In genomic region chr12:52242442-52243263, GRCh38 we compare ENCODE assay signal across 24 cellular contexts. TPM values are rescaled to one million over a fixed set of nuclear protein-coding genes. Genes with fewer than 3 reads are reported as not detected.
DNase-seq lines count a peak whose midpoint lies in the region; ATAC-seq and TF ChIP-seq lines count a peak whose summit lies in the region.
"Had no signal": no experiment of that assay in that cellular context is flagged by ENCODE, and none has a peak within 500 bp of the region (broad histone marks: within the 10 kb centered on the region; RNA-seq: fewer than 3 reads in every experiment).

No MANE protein-coding gene starts in this region.

- H3K27me3 ChIP-seq in HCT116 (ENCODE audit: insufficient read depth, low read length) (no peaks in the 10 kb centered on the region), mammary epithelial cell (ENCODE audit: insufficient read depth, low read length) (no peaks in the 10 kb centered on the region)
- H3K27me3 ChIP-seq: ovary had no signal

- H3K36me3 ChIP-seq in HCT116 (ENCODE audit: control insufficient read depth in 1 of 2, insufficient read depth in 2 of 2, low read length in 2 of 2) (no peaks in the 10 kb centered on the region), mammary epithelial cell (ENCODE audit: insufficient read depth, low read length) (peaks cover 74% of the 10 kb centered on the region)
- H3K36me3 ChIP-seq: ovary had no signal

- peak overlapping the region; percentile 66 for H3K9ac ChIP-seq in HCT116 (ENCODE audit: low read length)
- peak overlapping the region; percentile 17 for H3K9ac ChIP-seq in mammary epithelial cell (ENCODE audit: insufficient read depth, low read length)

- ATAC-seq in HCT116, result no peak
- no peak for ATAC-seq in activated CD4-positive, CD25-positive, alpha-beta regulatory T cell treated with anti-CD3 and anti-CD28 coated beads, Interleukin-2, amount 50 U/mL, for 24 hours
- no peak for ATAC-seq in GM19467 (IDR thresholded peaks at IDR 0.05; ENCODE audit: unreplicated experiment)
- no peak for ATAC-seq in activated CD4-positive, alpha-beta T cell treated with anti-CD3 and anti-CD28 coated beads for 36 hours
- ATAC-seq: WTC11 had no signal

- H3K4me3 ChIP-seq in HCT116 (replicated peaks in 1 of 2; ENCODE audit: low read depth in 1 of 2, low read length in 2 of 2) (no peak overlapping the region), mammary epithelial cell (replicated peaks in 1 of 3; ENCODE audit: insufficient read depth in 1 of 3, low read depth in 2 of 3, low read length in 3 of 3) (no peak overlapping the region)
- H3K4me3 ChIP-seq: ovary had no signal

- POLR2A ChIA-PET in HCT116 (lab: Charles Lee), result no interaction called here
- POLR2A ChIA-PET in activated CD4-positive, alpha-beta T cell treated with anti-CD3 and anti-CD28 coated beads for 36 hours (lab: Charles Lee), result no interaction called here

- peak overlapping the region; percentile 58 for H3K27ac ChIP-seq in C4-2B
- H3K27ac ChIP-seq in HCT116 (ENCODE audit: low read depth, low read length), result peak overlapping the region; percentile 68
- H3K27ac ChIP-seq in mammary epithelial cell (ENCODE audit: insufficient read depth, low read depth, low read length), result peak overlapping the region; percentile 29
- H3K27ac ChIP-seq: ovary had no signal

- RAD21 ChIA-PET in HCT116 (lab: Charles Lee; ENCODE audit: low non-redundant PET in 1 of 2, low total read pairs in 2 of 2, uncharacterized antibody in 2 of 2, unreplicated experiment in 2 of 2), result no interaction called here

- peaks cover 26% of the 10 kb centered on the region for H3K27me3 Mint-ChIP-seq in progenitor cell of endocrine pancreas
- H3K27me3 Mint-ChIP-seq in activated CD4-positive, alpha-beta T cell treated with anti-CD3 and anti-CD28 coated beads for 36 hours, result peaks cover 2% of the 10 kb centered on the region
- H3K27me3 Mint-ChIP-seq: CD4-positive, CD25-positive, alpha-beta regulatory T cell had no signal

- TF ChIP-seq CTCF in C4-2B (conservative IDR thresholded peaks at IDR 0.05), result no peak
- TF ChIP-seq CTCF in HCT116 (IDR thresholded peaks at IDR 0.05 in 2 of 3, conservative IDR thresholded peaks at IDR 0.05 in 1 of 3; ENCODE audit: borderline replicate concordance in 1 of 3, insufficient read depth in 1 of 3, low read depth in 2 of 3, low read length in 2 of 3), result no peak
- TF ChIP-seq CTCF in mammary epithelial cell (conservative IDR thresholded peaks at IDR 0.05 in 1 of 2, IDR thresholded peaks at IDR 0.05 in 1 of 2; ENCODE audit: extremely low read depth in 1 of 2, insufficient read depth in 1 of 2, low read depth in 1 of 2, low read length in 2 of 2), result no peak
- TF ChIP-seq CTCF in progenitor cell of endocrine pancreas (IDR thresholded peaks at IDR 0.05; ENCODE audit: unreplicated experiment), result no peak

- H3K4me3 Mint-ChIP-seq in progenitor cell of endocrine pancreas (ENCODE audit: low read depth), result no peak overlapping the region
- H3K4me3 Mint-ChIP-seq in activated CD4-positive, alpha-beta T cell treated with anti-CD3 and anti-CD28 coated beads for 36 hours, result no peak overlapping the region
- H3K4me3 Mint-ChIP-seq: CD4-positive, CD25-positive, alpha-beta regulatory T cell; H9; WTC11 had no signal

- no peaks in the 10 kb centered on the region for H3K9me3 Mint-ChIP-seq in progenitor cell of endocrine pancreas (ENCODE audit: low read depth)
- H3K9me3 Mint-ChIP-seq in activated CD4-positive, alpha-beta T cell treated with anti-CD3 and anti-CD28 coated beads for 36 hours (ENCODE audit: low read depth), result no peaks in the 10 kb centered on the region
- H3K9me3 Mint-ChIP-seq: activated T-helper 2 cell treated with anti-CD3 and anti-CD28 coated beads, Interferon-gamma antibody, Interleukin-2, Interleukin-4, amounts not matched to agents 10 μg/mL and 5 μg/mL and 100 μg/mL, durations not matched to agents 14 hours and 24 hours and 36 hours; CD4-positive, CD25-positive, alpha-beta regulatory T cell; H9; naive B cell; WTC11 had no signal

- 77% methylated on average over 11 of the region's 11 CpGs for WGBS in mammary epithelial cell (ENCODE audit: low coverage, missing lambda C conversion rate)

- TF ChIP-seq RAD21 in HCT116 (IDR thresholded peaks at IDR 0.05; ENCODE audit: low read depth), result no peak

- in situ Hi-C loops in mammary epithelial cell (cut with MboI; ENCODE audit: low sequenced_read_pairs in 2 of 2), result loop anchor here in 1 of 2 donors (10.0 kb wide), 1 partner anchor 632 kb away; no protein-coding TSS in a partner anchor

- no peak for DNase-seq in HCT116 (ENCODE audit: low read depth, low spot score)
- no peak for DNase-seq in mammary epithelial cell
- no peak for DNase-seq in progenitor cell of endocrine pancreas (ENCODE audit: low spot score, unreplicated experiment)
- no peak for DNase-seq in activated CD4-positive, alpha-beta T cell treated with anti-CD3 and anti-CD28 coated beads for 36 hours
- DNase-seq: CD4-positive, CD25-positive, alpha-beta regulatory T cell; effector memory CD4-positive, alpha-beta T cell; H9; head of caudate nucleus; MM.1S; naive B cell; NCI-H187 treated with DMSO at 0.1 percent for 48 hours; ovary; stimulated activated CD4-positive, alpha-beta T cell treated with anti-CD3 and anti-CD28 coated beads, Interleukin-4, amount 100 ng/mL, for 1 hour; T-helper 2 cell had no signal

- H2AFZ ChIP-seq in HCT116 (ENCODE audit: low read depth, low read length, poor library complexity, severe bottlenecking), result no peak overlapping the region
- H2AFZ ChIP-seq in mammary epithelial cell (ENCODE audit: low read depth, low read length), result no peak overlapping the region

- H3K9me3 ChIP-seq in HCT116 (ENCODE audit: control insufficient read depth in 1 of 2, insufficient read depth in 1 of 2, low read depth in 1 of 2, low read length in 2 of 2) (no peaks in the 10 kb centered on the region), mammary epithelial cell (replicated peaks; ENCODE audit: insufficient read depth, low read length) (no peaks in the 10 kb centered on the region)
- H3K9me3 ChIP-seq: ovary had no signal

- CTCF ChIA-PET in HCT116 (lab: Charles Lee), result interaction anchor here (0.8 to 3.5 kb wide), 5 partner anchors 10 to 86 kb away, joined by 3 to 21 read pairs (median 4); no protein-coding TSS in a partner anchor
- CTCF ChIA-PET in mammary epithelial cell (lab: Charles Lee; ENCODE audit: low non-redundant PET), result no interaction called here
- CTCF ChIA-PET in activated CD4-positive, alpha-beta T cell treated with anti-CD3 and anti-CD28 coated beads for 36 hours (lab: Charles Lee), result interaction anchor here (1.2 to 1.9 kb wide), 3 partner anchors 21 to 85 kb away, joined by 4 to 10 read pairs (median 5); partner anchors contain the start of gene KRT86

- intact Hi-C loops in HCT116 (cut with micrococcal nuclease) (no loop called here), mammary epithelial cell (cut with micrococcal nuclease) (no loop called here)
- intact Hi-C loops in activated CD4-positive, alpha-beta T cell treated with anti-CD3 and anti-CD28 coated beads for 36 hours (cut with DNase I, micrococcal nuclease), result no loop called here

- H3K27ac Mint-ChIP-seq in progenitor cell of endocrine pancreas, result peak overlapping the region; percentile 77
- H3K27ac Mint-ChIP-seq in activated CD4-positive, alpha-beta T cell treated with anti-CD3 and anti-CD28 coated beads for 36 hours, result no peak overlapping the region
- H3K27ac Mint-ChIP-seq: CD4-positive, CD25-positive, alpha-beta regulatory T cell; WTC11 had no signal

- H3K79me2 ChIP-seq in HCT116 (ENCODE audit: insufficient read depth, low read length), result no peaks in the 10 kb centered on the region
- peaks cover 30% of the 10 kb centered on the region for H3K79me2 ChIP-seq in mammary epithelial cell (ENCODE audit: insufficient read depth, low read length)

- peaks cover 41% of the 10 kb centered on the region for H3K4me1 Mint-ChIP-seq in progenitor cell of endocrine pancreas (ENCODE audit: low read depth)
- peaks cover 25% of the 10 kb centered on the region for H3K4me1 Mint-ChIP-seq in activated CD4-positive, alpha-beta T cell treated with anti-CD3 and anti-CD28 coated beads for 36 hours

- dilution Hi-C loops in mammary epithelial cell (cut with HindIII; ENCODE audit: low sequenced_read_pairs), result no loop called here

- no peak for TF ChIP-seq POLR2A in HCT116 (IDR thresholded peaks at IDR 0.05; ENCODE audit: borderline replicate concordance, extremely low read depth, insufficient read depth, insufficient read length)

- peak overlapping the region; percentile 88 for H3K4me2 ChIP-seq in HCT116 (ENCODE audit: low read length)
- no peak overlapping the region for H3K4me2 ChIP-seq in mammary epithelial cell (ENCODE audit: insufficient read depth, low read depth, low read length)

- H3K36me3 Mint-ChIP-seq in progenitor cell of endocrine pancreas (ENCODE audit: insufficient read depth), result no peaks in the 10 kb centered on the region
- H3K36me3 Mint-ChIP-seq in activated CD4-positive, alpha-beta T cell treated with anti-CD3 and anti-CD28 coated beads for 36 hours (ENCODE audit: low read depth), result no peaks in the 10 kb centered on the region
- H3K36me3 Mint-ChIP-seq: CD4-positive, CD25-positive, alpha-beta regulatory T cell; naive B cell; WTC11 had no signal

- H4K20me1 ChIP-seq in HCT116 (ENCODE audit: insufficient read depth) (no peaks in the 10 kb centered on the region), mammary epithelial cell (ENCODE audit: insufficient read depth, low read length) (peaks cover 18% of the 10 kb centered on the region)

- BruUV-seq in HCT116 (replicated peaks; lab: Mats Ljungman, UMichigan) (no TSS peak), mammary epithelial cell (replicated peaks; lab: Mats Ljungman, UMichigan) (TSS peak; percentile 59)

- H3K9me2 ChIP-seq in HCT116 (ENCODE audit: insufficient read depth), result no peaks in the 10 kb centered on the region

- peaks cover 50 to 91% of the 10 kb centered on the region in 2 experiments for H3K4me1 ChIP-seq in HCT116 (ENCODE audit: control insufficient read depth in 1 of 2, insufficient read depth in 2 of 2, low read length in 2 of 2)
- H3K4me1 ChIP-seq in mammary epithelial cell (ENCODE audit: insufficient read depth, low read length), result peaks cover 63% of the 10 kb centered on the region

RNA-seq across cellular contexts. Expression of gene KRT7, which starts 9.6 kb away (rescaled TPM):
- 72.6 TPM for total RNA-seq in HCT116 (2021; ENCODE audit: unreplicated experiment)
- polyA plus RNA-seq in HCT116 (2012), result 96.4 and 207 TPM in 2 replicates
- 1,000 to 10,000 TPM; 2,215 to 3,387 TPM for total RNA-seq in mammary epithelial cell
- 3,281 TPM for polyA plus RNA-seq in mammary epithelial cell
- polyA minus RNA-seq in mammary epithelial cell, result 4,390 TPM
- total RNA-seq in progenitor cell of endocrine pancreas, result 11.6 and 18.2 TPM in 2 replicates
- 1 to 10 TPM; 3.4 to 3.9 TPM for total RNA-seq in activated CD4-positive, alpha-beta T cell treated with anti-CD3 and anti-CD28 coated beads for 36 hours
- total RNA-seq: CD4-positive, CD25-positive, alpha-beta regulatory T cell; cerebellum; skeletal muscle tissue had no signal

RNA-seq across cellular contexts. Expression of gene KRT86, which starts 31.8 kb away (rescaled TPM):
- total RNA-seq in HCT116 (2021; ENCODE audit: unreplicated experiment) (1.5 TPM), mammary epithelial cell (10 to 100 TPM in 1 of 2 donors, 1 to 10 TPM in 1; 6.3 to 34.9 TPM), progenitor cell of endocrine pancreas (not detected in 2 replicates)
- 0.62 and 1.4 TPM in 2 replicates for polyA plus RNA-seq in HCT116 (2012)
- 8.6 TPM for polyA plus RNA-seq in mammary epithelial cell
- polyA minus RNA-seq in mammary epithelial cell, result 0.72 TPM
- total RNA-seq in activated CD4-positive, alpha-beta T cell treated with anti-CD3 and anti-CD28 coated beads for 36 hours, result not detected
- total RNA-seq: activated CD8-positive, alpha-beta memory T cell treated with anti-CD3 and anti-CD28 coated beads for 36 hours; CD4-positive, CD25-positive, alpha-beta regulatory T cell; cerebellum; H9; lung microvascular endothelial cell had no signal
- polyA plus RNA-seq: ovary had no signal

RNA-seq across cellular contexts. Expression of gene KRT81, which starts 48.7 kb away (rescaled TPM):
- total RNA-seq in HCT116 (2021; ENCODE audit: unreplicated experiment), result 0.84 TPM
- polyA plus RNA-seq in HCT116 (2012), result 1.1 and 2.3 TPM in 2 replicates
- 100 to 1,000 TPM; 176 to 903 TPM for total RNA-seq in mammary epithelial cell
- 90.5 TPM for polyA plus RNA-seq in mammary epithelial cell
- polyA minus RNA-seq in mammary epithelial cell, result 21.9 TPM
- not detected in 2 replicates for total RNA-seq in progenitor cell of endocrine pancreas
- not detected for total RNA-seq in activated CD4-positive, alpha-beta T cell treated with anti-CD3 and anti-CD28 coated beads for 36 hours
- total RNA-seq: activated CD8-positive, alpha-beta memory T cell treated with anti-CD3 and anti-CD28 coated beads for 36 hours; activated T-helper 2 cell treated with anti-CD3 and anti-CD28 coated beads, Interferon-gamma antibody, Interleukin-2, Interleukin-4, amounts not matched to agents 10 μg/mL and 5 μg/mL and 100 μg/mL, durations not matched to agents 14 hours and 24 hours and 36 hours; CD4-positive, CD25-positive, alpha-beta regulatory T cell; cerebellum; H9; lung microvascular endothelial cell; skeletal muscle tissue; subcutaneous adipose tissue had no signal
- polyA plus RNA-seq: CD4-positive, CD25-positive, alpha-beta regulatory T cell; ovary had no signal

RNA-seq across cellular contexts. Expression of gene KRT80, which starts 50.8 kb away (rescaled TPM):
- total RNA-seq in HCT116 (2021; ENCODE audit: unreplicated experiment) (8.8 TPM), mammary epithelial cell (1 to 10 TPM; 1.8 to 2.7 TPM), progenitor cell of endocrine pancreas (0.07 and 0.20 TPM in 2 replicates)
- 14.4 and 24.3 TPM in 2 replicates for polyA plus RNA-seq in HCT116 (2012)
- polyA plus RNA-seq in mammary epithelial cell, result 1.2 TPM
- not detected for polyA minus RNA-seq in mammary epithelial cell
- not detected for total RNA-seq in activated CD4-positive, alpha-beta T cell treated with anti-CD3 and anti-CD28 coated beads for 36 hours
- total RNA-seq: activated CD8-positive, alpha-beta memory T cell treated with anti-CD3 and anti-CD28 coated beads for 36 hours; activated T-helper 2 cell treated with anti-CD3 and anti-CD28 coated beads, Interferon-gamma antibody, Interleukin-2, Interleukin-4, amounts not matched to agents 10 μg/mL and 5 μg/mL and 100 μg/mL, durations not matched to agents 14 hours and 24 hours and 36 hours; CD4-positive, CD25-positive, alpha-beta regulatory T cell; cerebellum; H9; subcutaneous adipose tissue had no signal
- polyA plus RNA-seq: CD4-positive, CD25-positive, alpha-beta regulatory T cell had no signal

Comparison
In these comparisons a context has a peak if more than half of its experiments do, and no peak if none do; other contexts are left out.
1. RNA of gene KRT7, which starts 9.6 kb away (total RNA-seq): 2,215 to 3,387 TPM in mammary epithelial cell; 72.6 TPM in HCT116 (single experiment), 11.6 to 18.2 TPM in progenitor cell of endocrine pancreas and 3.4 to 3.9 TPM in activated CD4-positive, alpha-beta T cell treated with anti-CD3 and anti-CD28 coated beads for 36 hours; every median in the first group is over 10 times any median in the second.
2. RNA of gene KRT81, which starts 48.7 kb away (total RNA-seq): 176 to 903 TPM in mammary epithelial cell; 0.84 TPM in HCT116 (single experiment), not detected in progenitor cell of endocrine pancreas and not detected in activated CD4-positive, alpha-beta T cell treated with anti-CD3 and anti-CD28 coated beads for 36 hours; every median in the first group is over 10 times any median in the second.
3. Peak in every context shown above with its lines, with median percentiles within 50 percentile points of each other: H3K27ac ChIP-seq.